In genomic region chr4:887034-887763, GRCh38 we compare ENCODE assay signal across 21 cellular contexts.
"Had no signal": no experiment of that assay in that cellular context is flagged by ENCODE, and none has a peak within 500 bp of the region (broad histone marks: within the 10 kb centered on the region; RNA-seq: fewer than 3 reads in every experiment).

No MANE protein-coding gene starts in this region.

- H3K4me1 Mint-ChIP-seq: activated CD4-positive, alpha-beta T cell treated with anti-CD3 and anti-CD28 coated beads, Interleukin-2, amount 10 ng/mL, durations not matched to agents 7 days and 5 days; activated naive CD8-positive, alpha-beta T cell treated with anti-CD3 and anti-CD28 coated beads, Interleukin-2, amount 50 U/mL, for 24 hours had no signal

- ATAC-seq: activated naive CD8-positive, alpha-beta T cell treated with anti-CD3 and anti-CD28 coated beads, Interleukin-2, amount 50 U/mL, for 24 hours had no signal

- H3K4me1 ChIP-seq: ascending aorta, esophagus muscularis mucosa, prostate gland, right atrium auricular region had no signal

- H3K4me3 ChIP-seq: ascending aorta, esophagus muscularis mucosa, left ventricle myocardium inferior, ovary, prostate gland, right atrium auricular region had no signal

- H3K36me3 ChIP-seq: ovary had no signal

- H3K36me3 Mint-ChIP-seq: natural killer cell had no signal

- H3K27me3 ChIP-seq: ascending aorta, esophagus muscularis mucosa, neutrophil, ovary, right atrium auricular region had no signal

- H3K27me3 Mint-ChIP-seq: activated CD4-positive, alpha-beta T cell treated with anti-CD3 and anti-CD28 coated beads, Interleukin-2, amount 10 ng/mL, durations not matched to agents 7 days and 5 days; activated naive CD8-positive, alpha-beta T cell treated with anti-CD3 and anti-CD28 coated beads, Interleukin-2, amount 50 U/mL, for 24 hours had no signal

- H3K9me3 Mint-ChIP-seq: natural killer cell had no signal

- H3K27ac Mint-ChIP-seq: activated CD4-positive, alpha-beta T cell treated with anti-CD3 and anti-CD28 coated beads, Interleukin-2, amount 10 ng/mL, durations not matched to agents 7 days and 5 days; activated naive CD8-positive, alpha-beta T cell treated with anti-CD3 and anti-CD28 coated beads, Interleukin-2, amount 50 U/mL, for 24 hours; activated T-helper 2 cell treated with anti-CD3 and anti-CD28 coated beads, Interferon-gamma antibody, Interleukin-2, Interleukin-4, amounts not matched to agents 10 μg/mL and 5 μg/mL and 100 μg/mL, durations not matched to agents 14 hours and 24 hours and 36 hours had no signal

- H3K27ac ChIP-seq: ascending aorta, esophagus muscularis mucosa, left ventricle myocardium inferior, neutrophil, ovary, prostate gland, right atrium auricular region, VCaP had no signal

- H3K4me3 Mint-ChIP-seq: activated CD4-positive, alpha-beta T cell treated with anti-CD3 and anti-CD28 coated beads, Interleukin-2, amount 10 ng/mL, durations not matched to agents 7 days and 5 days; activated naive CD8-positive, alpha-beta T cell treated with anti-CD3 and anti-CD28 coated beads, Interleukin-2, amount 50 U/mL, for 24 hours; natural killer cell had no signal

- H3K9me3 ChIP-seq: ascending aorta, esophagus muscularis mucosa, left ventricle myocardium inferior, neutrophil, ovary, prostate gland, right atrium auricular region had no signal

- DNase-seq: activated CD4-positive, alpha-beta T cell treated with anti-CD3 and anti-CD28 coated beads, Interleukin-2, amount 10 ng/mL, durations not matched to agents 7 days and 5 days; activated CD4-positive, CD25-positive, alpha-beta regulatory T cell treated with anti-CD3 and anti-CD28 coated beads, Interleukin-2, amount 50 U/mL, for 72 hours; activated naive CD4-positive, alpha-beta T cell; activated naive CD8-positive, alpha-beta T cell treated with anti-CD3 and anti-CD28 coated beads, Interleukin-2, amount 50 U/mL, for 24 hours; activated T-cell treated with anti-CD3 and anti-CD28 coated beads, Interleukin-2, amount 50 U/mL, for 1 hour; central memory CD4-positive, alpha-beta T cell; effector memory CD4-positive, alpha-beta T cell; hippocampal formation; left ventricle myocardium inferior; midbrain; natural killer cell; ovary; stimulated activated CD4-positive, alpha-beta T cell treated with anti-CD3 and anti-CD28 coated beads, Interleukin-4, amount 100 ng/mL, for 24 hours; stimulated activated naive CD4-positive, alpha-beta T cell treated with Interleukin-2 at 50 U/mL for 16 hours had no signal
